Comparison of ENCODE assay signal across 1 cellular context in the genomic region with DNA sequence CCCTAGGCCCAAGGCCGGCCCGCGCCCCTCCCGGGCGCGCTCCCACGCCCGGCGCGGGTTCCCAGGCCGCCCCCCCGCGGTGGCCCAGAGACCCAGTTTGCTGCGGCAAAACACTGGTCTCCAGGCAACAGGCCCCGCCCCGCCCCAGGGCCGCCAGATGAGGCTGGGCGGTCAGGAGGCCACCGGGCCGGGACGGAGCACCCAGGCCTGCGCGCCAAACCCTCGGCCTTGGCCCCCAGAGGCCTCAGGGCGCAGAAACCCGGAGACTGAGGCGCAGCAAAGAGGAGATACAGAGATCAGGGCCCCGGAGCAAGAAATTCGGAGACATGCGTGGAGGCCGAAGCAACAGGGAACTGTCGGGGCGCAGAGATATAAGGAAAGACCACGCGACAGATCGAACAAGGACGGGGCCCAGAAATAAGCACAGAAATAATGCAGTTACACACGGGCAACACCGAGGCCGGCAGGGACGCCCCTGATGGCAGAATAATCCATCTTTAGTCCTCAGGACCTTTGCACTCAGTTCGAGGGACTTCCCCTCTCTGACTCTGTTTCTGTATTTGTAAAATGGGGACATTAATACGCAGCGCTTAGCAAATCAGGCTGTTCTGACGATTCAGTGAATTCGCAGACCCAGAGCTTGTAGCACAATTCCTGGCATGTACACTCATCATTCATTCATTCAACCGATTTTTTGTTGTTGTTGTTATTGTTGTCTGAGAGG.
TF ChIP-seq lines count a peak whose summit lies in the region.

No MANE protein-coding gene starts in this region.

TF ChIP-seq in H1, 55 proteins besides CTCF, POLR2A, EP300 and RAD21:
- no peak for TF ChIP-seq SRF (IDR thresholded peaks at IDR 0.05; ENCODE audit: low read depth, low read length)
- TF ChIP-seq ASH2L (IDR thresholded peaks at IDR 0.05; ENCODE audit: low read length) = peak; percentile 23
- TF ChIP-seq, protein P1, sequence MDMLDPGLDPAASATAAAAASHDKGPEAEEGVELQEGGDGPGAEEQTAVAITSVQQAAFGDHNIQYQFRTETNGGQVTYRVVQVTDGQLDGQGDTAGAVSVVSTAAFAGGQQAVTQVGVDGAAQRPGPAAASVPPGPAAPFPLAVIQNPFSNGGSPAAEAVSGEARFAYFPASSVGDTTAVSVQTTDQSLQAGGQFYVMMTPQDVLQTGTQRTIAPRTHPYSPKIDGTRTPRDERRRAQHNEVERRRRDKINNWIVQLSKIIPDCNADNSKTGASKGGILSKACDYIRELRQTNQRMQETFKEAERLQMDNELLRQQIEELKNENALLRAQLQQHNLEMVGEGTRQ (IDR thresholded peaks at IDR 0.05; ENCODE audit: low read length) = no peak
- peak; percentile 57 for TF ChIP-seq PHF8 (conservative IDR thresholded peaks at IDR 0.05; ENCODE audit: low read depth, low read length)
- no peak for TF ChIP-seq NANOG (IDR thresholded peaks at IDR 0.05; ENCODE audit: insufficient read depth, low read depth, low read length, poor library complexity, severe bottlenecking)
- no peak for TF ChIP-seq HDAC2 (IDR thresholded peaks at IDR 0.05; ENCODE audit: borderline replicate concordance in 1 of 2, low read depth in 2 of 2, low read length in 2 of 2)
- TF ChIP-seq SAP30 (IDR thresholded peaks at IDR 0.05; ENCODE audit: insufficient read depth, insufficient replicate concordance, low read length) = no peak
- no peak; a peak in 1 of 4 replicates for TF ChIP-seq SIN3A (conservative IDR thresholded peaks at IDR 0.05 in 1 of 2, IDR thresholded peaks at IDR 0.05 in 1 of 2; ENCODE audit: low read depth in 1 of 2, low read length in 2 of 2)
- no peak for TF ChIP-seq YY1 (IDR thresholded peaks at IDR 0.05; ENCODE audit: low read depth, low read length)
- no peak for TF ChIP-seq KDM5A (IDR thresholded peaks at IDR 0.05; ENCODE audit: low read length)
- TF ChIP-seq CHD1 (IDR thresholded peaks at IDR 0.05; ENCODE audit: low read depth, low read length) = no peak
- TF ChIP-seq SP1 (IDR thresholded peaks at IDR 0.05; ENCODE audit: low read depth, low read length) = no peak
- no peak for TF ChIP-seq RNF2 (IDR thresholded peaks at IDR 0.05; ENCODE audit: borderline replicate concordance, low read depth, low read length, missing control alignments, poor library complexity, severe bottlenecking)
- TF ChIP-seq BACH1 (IDR thresholded peaks at IDR 0.05; ENCODE audit: low read length) = no peak
- no peak for TF ChIP-seq CBX5 (IDR thresholded peaks at IDR 0.05; ENCODE audit: low read depth, low read length)
- TF ChIP-seq TAF1 (IDR thresholded peaks at IDR 0.05; ENCODE audit: low read depth, low read length) = peak; percentile 48
- TF ChIP-seq EZH2 (IDR thresholded peaks at IDR 0.05; ENCODE audit: low read depth, low read length, severe bottlenecking) = no peak
- TF ChIP-seq EGR1 (IDR thresholded peaks at IDR 0.05; ENCODE audit: borderline replicate concordance, low read depth, low read length) = no peak
- TF ChIP-seq CTBP2 (IDR thresholded peaks at IDR 0.05; ENCODE audit: borderline replicate concordance, insufficient read depth, insufficient read length, low read length) = no peak
- no peak for TF ChIP-seq BRCA1 (IDR thresholded peaks at IDR 0.05; ENCODE audit: low read depth, low read length)
- TF ChIP-seq SIX5 (IDR thresholded peaks at IDR 0.05; ENCODE audit: low read depth, low read length) = no peak
- peak; percentile 44 for TF ChIP-seq TAF7 (optimal IDR thresholded peaks at IDR 0.05; ENCODE audit: borderline replicate concordance, low read depth, low read length)
- TF ChIP-seq SIRT6 (IDR thresholded peaks at IDR 0.05; ENCODE audit: low read length) = no peak
- no peak for TF ChIP-seq SP4 (IDR thresholded peaks at IDR 0.05; ENCODE audit: low read length)
- TF ChIP-seq TEAD4 (IDR thresholded peaks at IDR 0.05; ENCODE audit: low read depth, low read length) = no peak
